33 cellular contexts compared by ENCODE assay signal in genomic region chr20:38404016-38404415, GRCh38. TPM values are rescaled to one million over a fixed set of nuclear protein-coding genes. Genes with fewer than 3 reads are reported as not detected.
"Had no signal": no experiment of that assay in that cellular context is flagged by ENCODE, and none has a peak within 500 bp of the region (broad histone marks: within the 10 kb centered on the region; RNA-seq: fewer than 3 reads in every experiment).

No MANE protein-coding gene starts in this region.

- FAIRE-seq: urothelium cell line had no signal

- H3K9me3 Mint-ChIP-seq: natural killer cell treated with Interleukin-12 subunit alpha and Interleukin-12 subunit beta and Interleukin-15 and Interleukin-18, amount 100 ng/mL, for 72 hours; stimulated activated effector memory CD8-positive, alpha-beta T cell treated with anti-CD3 and anti-CD28 coated beads, Interleukin-12 subunit alpha, Interleukin-12 subunit beta, amount 100 ng/mL, for 72 hours; stimulated activated naive CD8-positive, alpha-beta T cell treated with anti-CD3 and anti-CD28 coated beads, Interleukin-15, Interleukin-2, amounts not matched to agents 100 ng/mL and 50 ng/mL, for 24 hours had no signal

- H3K4me1 Mint-ChIP-seq: naive B cell; naive thymus-derived CD8-positive, alpha-beta T cell; nephron progenitor cell; neural crest cell; stimulated activated effector memory CD8-positive, alpha-beta T cell treated with anti-CD3 and anti-CD28 coated beads, Interleukin-12 subunit alpha, Interleukin-12 subunit beta, amount 100 ng/mL, for 72 hours; stimulated activated naive B cell treated with anti-CD40 and anti-IgM and Interleukin-4, amounts not matched to agents 10 μg/mL and 1 μg/mL and 100 μg/mL, for 72 hours had no signal

- H3K27ac ChIP-seq: neutrophil, ovary, parathyroid adenoma, psoas muscle, skin epidermis, spleen, stomach, thoracic aorta, thyroid gland, tibial nerve, upper lobe of left lung, vagina had no signal

- ATAC-seq: naive thymus-derived CD8-positive, alpha-beta T cell; natural killer cell treated with Interleukin-12 subunit alpha and Interleukin-12 subunit beta and Interleukin-15 and Interleukin-18, amount 100 ng/mL, for 72 hours; psoas muscle; right cardiac atrium; sciatic nerve; stimulated activated effector memory CD8-positive, alpha-beta T cell treated with anti-CD3 and anti-CD28 coated beads, Interleukin-12 subunit alpha, Interleukin-12 subunit beta, amount 100 ng/mL, for 72 hours; stimulated activated naive B cell treated with anti-CD40 and anti-IgM and Interleukin-4, amounts not matched to agents 10 μg/mL and 1 μg/mL and 100 μg/mL, for 72 hours had no signal

- H2AFZ ChIP-seq: parathyroid adenoma had no signal

- H3K4me2 ChIP-seq: smooth muscle cell had no signal

- H3K4me3 Mint-ChIP-seq: naive thymus-derived CD8-positive, alpha-beta T cell; natural killer cell treated with Interleukin-12 subunit alpha and Interleukin-12 subunit beta and Interleukin-15 and Interleukin-18, amount 100 ng/mL, for 72 hours; nephron progenitor cell; neural crest cell; stimulated activated effector memory CD8-positive, alpha-beta T cell treated with anti-CD3 and anti-CD28 coated beads, Interleukin-12 subunit alpha, Interleukin-12 subunit beta, amount 100 ng/mL, for 72 hours; stimulated activated naive B cell treated with anti-CD40 and anti-IgM and Interleukin-4, amounts not matched to agents 10 μg/mL and 1 μg/mL and 100 μg/mL, for 72 hours; stimulated activated naive CD8-positive, alpha-beta T cell treated with anti-CD3 and anti-CD28 coated beads, Interleukin-15, Interleukin-2, amounts not matched to agents 100 ng/mL and 50 ng/mL, for 24 hours had no signal

- H3K27me3 Mint-ChIP-seq: progenitor cell of endocrine pancreas; stimulated activated naive B cell treated with anti-CD40 and anti-IgM and Interleukin-4, amounts not matched to agents 10 μg/mL and 1 μg/mL and 100 μg/mL, for 72 hours; stimulated activated naive CD8-positive, alpha-beta T cell treated with anti-CD3 and anti-CD28 coated beads, Interleukin-15, Interleukin-2, amounts not matched to agents 100 ng/mL and 50 ng/mL, for 24 hours had no signal

- H3K27me3 ChIP-seq: neutrophil, ovary, spleen, stomach, thyroid gland, tibial nerve, upper lobe of left lung, vagina had no signal

- H3K9ac ChIP-seq: parathyroid adenoma had no signal

- H3K27ac Mint-ChIP-seq: naive thymus-derived CD8-positive, alpha-beta T cell; natural killer cell treated with Interleukin-12 subunit alpha and Interleukin-12 subunit beta and Interleukin-15 and Interleukin-18, amount 100 ng/mL, for 72 hours; nephron progenitor cell; progenitor cell of endocrine pancreas; stimulated activated effector memory CD8-positive, alpha-beta T cell treated with anti-CD3 and anti-CD28 coated beads, Interleukin-12 subunit alpha, Interleukin-12 subunit beta, amount 100 ng/mL, for 72 hours; stimulated activated naive B cell treated with anti-CD40 and anti-IgM and Interleukin-4, amounts not matched to agents 10 μg/mL and 1 μg/mL and 100 μg/mL, for 72 hours; stimulated activated naive CD8-positive, alpha-beta T cell treated with anti-CD3 and anti-CD28 coated beads, Interleukin-15, Interleukin-2, amounts not matched to agents 100 ng/mL and 50 ng/mL, for 24 hours had no signal

- DNase-seq: naive B cell; naive thymus-derived CD8-positive, alpha-beta T cell; nephron progenitor cell; nucleus accumbens; ovary; posterior cingulate gyrus; psoas muscle; right cardiac atrium; spleen; stimulated activated CD4-positive, alpha-beta T cell treated with anti-CD3 and anti-CD28 coated beads, Interleukin-12 subunit alpha, Interleukin-12 subunit beta, amount 100 ng/mL, for 4 hours; stimulated activated CD4-positive, alpha-beta T cell treated with anti-CD3 and anti-CD28 coated beads, Interleukin-1b, Interleukin-23, amount 100 ng/mL, for 48 hours; stimulated activated CD4-positive, alpha-beta T cell treated with anti-CD3 and anti-CD28 coated beads, Interleukin-4, amount 100 ng/mL, for 1 hour; stimulated activated naive B cell treated with anti-CD40 and anti-IgM and Interleukin-4, amounts not matched to agents 10 μg/mL and 1 μg/mL and 100 μg/mL, for 72 hours; stimulated activated naive CD4-positive, alpha-beta T cell treated with Interleukin-2 at 50 U/mL for 16 hours; stomach; thyroid gland; trophoblast cell had no signal

- H3K36me3 ChIP-seq: neutrophil, ovary, stomach, thoracic aorta, thyroid gland, upper lobe of left lung, vagina had no signal

- H3K4me1 ChIP-seq: parathyroid adenoma, psoas muscle, spleen, stomach, thyroid gland, tibial nerve, upper lobe of left lung, vagina had no signal

- H3K4me3 ChIP-seq: ovary, psoas muscle, skin epidermis, smooth muscle cell, spleen, stomach, thoracic aorta, thyroid gland, tibial nerve, upper lobe of left lung, vagina had no signal

- H3K9me3 ChIP-seq: neutrophil, ovary, psoas muscle, thoracic aorta, thyroid gland, tibial nerve, upper lobe of left lung, vagina had no signal

- H3K79me2 ChIP-seq: parathyroid adenoma had no signal

- H3K36me3 Mint-ChIP-seq: natural killer cell treated with Interleukin-12 subunit alpha and Interleukin-12 subunit beta and Interleukin-15 and Interleukin-18, amount 100 ng/mL, for 72 hours had no signal

RNA-seq across cellular contexts. Expression of gene LBP, which starts 57.7 kb away (rescaled TPM):
- total RNA-seq: naive thymus-derived CD8-positive, alpha-beta T cell; natural killer cell treated with Interleukin-12 subunit alpha and Interleukin-12 subunit beta and Interleukin-15 and Interleukin-18, amount 100 ng/mL, for 72 hours; neural crest cell; progenitor cell of endocrine pancreas; smooth muscle cell; spleen; stomach; temporal lobe had no signal
- polyA plus RNA-seq: naive thymus-derived CD8-positive, alpha-beta T cell; smooth muscle cell had no signal
